In genomic region chr7:1457949-1458675, GRCh38 we compare ENCODE assay signal across 8 cellular contexts. TPM values are rescaled to one million over a fixed set of nuclear protein-coding genes. Genes with fewer than 3 reads are reported as not detected.
DNase-seq lines count a peak whose midpoint lies in the region; ATAC-seq and TF ChIP-seq lines count a peak whose summit lies in the region.

No MANE protein-coding gene starts in this region.

- H3K9ac ChIP-seq in adipocyte (ENCODE audit: low read length), result peak overlapping the region; percentile 95

- peak overlapping the region; percentile 52 to 85 for H3K27ac ChIP-seq in left lung

- peak overlapping the region; percentile 54 for H3K4me3 Mint-ChIP-seq in activated naive CD4-positive, alpha-beta T cell treated with anti-CD3 and anti-CD28 coated beads, Interleukin-2, amount 10 ng/mL, durations not matched to agents 7 days and 5 days
- peak overlapping the region; percentile 73 for H3K4me3 Mint-ChIP-seq in type B pancreatic cell

- CTCF ChIA-PET in activated naive CD4-positive, alpha-beta T cell treated with anti-CD3 and anti-CD28 coated beads, Interleukin-2, amount 10 ng/mL, durations not matched to agents 7 days and 5 days (lab: Charles Lee), result no interaction called here

- peak overlapping the region; percentile 89 for H3K4me3 ChIP-seq in adipocyte (ENCODE audit: low read length)
- peak overlapping the region; percentile 67 to 82 for H3K4me3 ChIP-seq in left lung

- ATAC-seq in left lung (no peak), GM21360 (IDR thresholded peaks at IDR 0.05; ENCODE audit: unreplicated experiment) (no peak)

- H3K27ac Mint-ChIP-seq in activated naive CD4-positive, alpha-beta T cell treated with anti-CD3 and anti-CD28 coated beads, Interleukin-2, amount 10 ng/mL, durations not matched to agents 7 days and 5 days, result no peak overlapping the region
- no peak overlapping the region for H3K27ac Mint-ChIP-seq in type B pancreatic cell

- H3K9me3 Mint-ChIP-seq in activated naive CD4-positive, alpha-beta T cell treated with anti-CD3 and anti-CD28 coated beads, Interleukin-2, amount 10 ng/mL, durations not matched to agents 7 days and 5 days, result no peaks in the 10 kb centered on the region
- no peaks in the 10 kb centered on the region for H3K9me3 Mint-ChIP-seq in type B pancreatic cell

- no peaks in the 10 kb centered on the region for H3K36me3 Mint-ChIP-seq in activated naive CD4-positive, alpha-beta T cell treated with anti-CD3 and anti-CD28 coated beads, Interleukin-2, amount 10 ng/mL, durations not matched to agents 7 days and 5 days
- H3K36me3 Mint-ChIP-seq in type B pancreatic cell, result no peaks in the 10 kb centered on the region

- DNase-seq in activated naive CD4-positive, alpha-beta T cell treated with anti-CD3 and anti-CD28 coated beads, Interleukin-2, amount 10 ng/mL, durations not matched to agents 7 days and 5 days, result no peak
- no peak for DNase-seq in activated naive CD4-positive, alpha-beta T cell treated with anti-CD3 and anti-CD28 coated beads, Interleukin-2, amount 50 U/mL, for 16 hours
- DNase-seq in adipocyte (ENCODE audit: low read depth) (peak; percentile 27), left lung (no peak), type B pancreatic cell (ENCODE audit: extremely low spot score, unreplicated experiment) (no peak), KG1 (lab: John Stamatoyannopoulos, UW) (no peak)
- no peak for DNase-seq in activated effector memory CD4-positive, alpha-beta T cell treated with Interleukin-2 at 50 U/mL for 16 hours

- H3K27me3 ChIP-seq in adipocyte (replicated peaks; ENCODE audit: control insufficient read depth, insufficient read depth, low read length) (no peaks in the 10 kb centered on the region), left lung (no peaks in the 10 kb centered on the region)

- intact Hi-C loops in left lung (cut with DNase I), result no loop called here

- peaks cover 54% of the 10 kb centered on the region for H3K27me3 Mint-ChIP-seq in activated naive CD4-positive, alpha-beta T cell treated with anti-CD3 and anti-CD28 coated beads, Interleukin-2, amount 10 ng/mL, durations not matched to agents 7 days and 5 days
- no peaks in the 10 kb centered on the region for H3K27me3 Mint-ChIP-seq in type B pancreatic cell

- H3K4me1 ChIP-seq in adipocyte (ENCODE audit: control insufficient read depth, insufficient read depth, low read length), result peaks cover 52% of the 10 kb centered on the region
- peaks cover 31 to 79% of the 10 kb centered on the region in 2 donors for H3K4me1 ChIP-seq in left lung

- TF ChIP-seq CTCF in left lung (IDR thresholded peaks at IDR 0.05), result no peak
- TF ChIP-seq CTCF in type B pancreatic cell (conservative IDR thresholded peaks at IDR 0.05), result no peak

- H3K9me3 ChIP-seq in adipocyte (ENCODE audit: control insufficient read depth, low read length) (no peaks in the 10 kb centered on the region), left lung (no peaks in the 10 kb centered on the region)

- no peaks in the 10 kb centered on the region for H3K36me3 ChIP-seq in adipocyte (ENCODE audit: control insufficient read depth, insufficient read depth, low read length, severe bottlenecking)
- no peaks in the 10 kb centered on the region for H3K36me3 ChIP-seq in left lung

- peaks cover 9% of the 10 kb centered on the region for H3K4me1 Mint-ChIP-seq in activated naive CD4-positive, alpha-beta T cell treated with anti-CD3 and anti-CD28 coated beads, Interleukin-2, amount 10 ng/mL, durations not matched to agents 7 days and 5 days
- H3K4me1 Mint-ChIP-seq in type B pancreatic cell (ENCODE audit: unreplicated experiment), result peaks cover 15% of the 10 kb centered on the region

RNA-seq across cellular contexts. Expression of gene MICALL2, which starts 1.2 kb away (rescaled TPM):
- total RNA-seq in left lung (10 to 100 TPM; 36.5 to 40.1 TPM), type B pancreatic cell (ENCODE audit: low replicate concordance) (5.6 and 12.3 TPM in 2 replicates)

RNA-seq across cellular contexts. Expression of gene INTS1, which starts 46.1 kb away (rescaled TPM):
- total RNA-seq in left lung, result 10 to 100 TPM; 70.1 to 80.9 TPM
- 112 and 134 TPM in 2 replicates for total RNA-seq in type B pancreatic cell (ENCODE audit: low replicate concordance)
